8 cellular contexts compared by ENCODE assay signal in genomic region chr5:88269222-88269771, GRCh38. TPM values are rescaled to one million over a fixed set of nuclear protein-coding genes. Genes with fewer than 3 reads are reported as not detected.
DNase-seq lines count a peak whose midpoint lies in the region; ATAC-seq, FAIRE-seq and TF ChIP-seq lines count a peak whose summit lies in the region.

No MANE protein-coding gene starts in this region.

- POLR2A ChIA-PET in BJ (lab: Charles Lee): no interaction called here
- POLR2A ChIA-PET in PC-3 (lab: Charles Lee; ENCODE audit: unreplicated experiment): no interaction called here

- no peaks in the 10 kb centered on the region for H3K9me2 ChIP-seq in PC-3 (replicated peaks; ENCODE audit: low read length)

- no peak for TF ChIP-seq POLR2A in body of pancreas (IDR thresholded peaks at IDR 0.05)

- H3K9me3 ChIP-seq in PC-3 (ENCODE audit: low read length): no peaks in the 10 kb centered on the region
- H3K9me3 ChIP-seq in body of pancreas: no peaks in the 10 kb centered on the region
- H3K9me3 ChIP-seq in kidney (ENCODE audit: control insufficient read depth in 1 of 2, low read length in 2 of 2): no peaks in the 10 kb centered on the region

- CTCF ChIA-PET in BJ (lab: Yijun Ruan, JAX): interaction anchor here (0.7 kb wide), 1 partner anchor 19 kb away, joined by 3 read pairs; no protein-coding TSS in a partner anchor
- CTCF ChIA-PET in PC-3 (lab: Charles Lee): no interaction called here

- intact Hi-C loops in PC-3 (cut with micrococcal nuclease) (loop anchor here (2.0 to 10.0 kb wide), 4 partner anchors 338 to 484 kb away; no protein-coding TSS in a partner anchor), body of pancreas (cut with DNase I) (no loop called here), kidney (cut with DNase I) (no loop called here)

- H3K79me2 ChIP-seq in PC-3 (ENCODE audit: low read length): peaks cover 78% of the 10 kb centered on the region

- peak overlapping the region; percentile 86 for H3K4me2 ChIP-seq in PC-3 (ENCODE audit: low read length)

- H3K4me1 ChIP-seq in PC-3 (ENCODE audit: insufficient read depth, low read length): peaks cover 33% of the 10 kb centered on the region
- H3K4me1 ChIP-seq in body of pancreas: peaks cover 33% of the 10 kb centered on the region
- H3K4me1 ChIP-seq in kidney (ENCODE audit: control insufficient read depth in 1 of 2, insufficient read depth in 1 of 2, low read depth in 1 of 2, low read length in 2 of 2): peaks cover 12 to 15% of the 10 kb centered on the region in 2 donors

- peak overlapping the region; percentile 94 for H2AFZ ChIP-seq in PC-3 (ENCODE audit: low read length)

- DNase-seq in BJ (ENCODE audit: low read depth): no peak
- peak; percentile 25 for DNase-seq in PC-3
- peak; percentile 14 to 32 (median 17) for DNase-seq in body of pancreas
- no peak for DNase-seq in kidney
- DNase-seq in stimulated activated CD8-positive, alpha-beta memory T cell treated with anti-CD3 and anti-CD28 coated beads, Interleukin-4, amount 100 ng/mL, for 48 hours: peak; percentile 39

- peak overlapping the region; percentile 92 for H3K9ac ChIP-seq in PC-3 (ENCODE audit: low read length)
- peak overlapping the region; percentile 84 to 92 for H3K9ac ChIP-seq in kidney (ENCODE audit: low read length in 2 of 2)

- ATAC-seq in GM18519 (IDR thresholded peaks at IDR 0.05; ENCODE audit: low FRiP score, unreplicated experiment): peak; percentile 18
- peak; percentile 12 for ATAC-seq in HG03045 (IDR thresholded peaks at IDR 0.05; ENCODE audit: unreplicated experiment)
- peak; percentile 41 for ATAC-seq in PC-3
- ATAC-seq in body of pancreas: peak; percentile 36
- no peak for ATAC-seq in GM19324 (IDR thresholded peaks at IDR 0.05; ENCODE audit: low FRiP score, unreplicated experiment)

- H3K4me3 ChIP-seq in BJ (ENCODE audit: low read depth, low read length) (peak overlapping the region; percentile 87), PC-3 (ENCODE audit: low read length) (peak overlapping the region; percentile 96), body of pancreas (peak overlapping the region; percentile 71 to 88), kidney (ENCODE audit: low read length in 2 of 2) (peak overlapping the region; percentile 92 to 99)

- WGBS in body of pancreas, 2 donors: 4 to 5% methylated on average over 16 of the region's 16 CpGs

- BruUV-seq in PC-3 (replicated peaks; lab: Mats Ljungman, UMichigan): TSS peak; percentile 50

- 0 out of 2 replicates have a peak, but pooled peaks cover 3% of the 10 kb centered on the region for H4K20me1 ChIP-seq in PC-3 (ENCODE audit: low read length)

- no peak for FAIRE-seq in kidney (lab: Jason Lieb, UNC)

- no peaks in the 10 kb centered on the region for H3K36me3 ChIP-seq in BJ (ENCODE audit: control insufficient read depth, insufficient read depth, low read length)
- peaks cover 22% of the 10 kb centered on the region for H3K36me3 ChIP-seq in PC-3 (ENCODE audit: low read depth, low read length)
- no peaks in the 10 kb centered on the region for H3K36me3 ChIP-seq in body of pancreas (replicated peaks in 1 of 2; ENCODE audit: insufficient read depth in 1 of 2, low read depth in 2 of 2)
- no peaks in the 10 kb centered on the region for H3K36me3 ChIP-seq in kidney (ENCODE audit: control insufficient read depth in 1 of 2, insufficient read depth in 2 of 2, low read length in 2 of 2)

- no peak for TF ChIP-seq CTCF in BJ (IDR thresholded peaks at IDR 0.05; ENCODE audit: insufficient read depth, low read depth, low read length)
- TF ChIP-seq CTCF in PC-3 (conservative IDR thresholded peaks at IDR 0.05; ENCODE audit: low read depth, low read length): no peak
- no peak for TF ChIP-seq CTCF in body of pancreas (IDR thresholded peaks at IDR 0.05)
- no peak for TF ChIP-seq CTCF in kidney (IDR thresholded peaks at IDR 0.05; ENCODE audit: borderline replicate concordance, extremely low read depth, insufficient read depth)

- no peaks in the 10 kb centered on the region for H3F3A ChIP-seq in PC-3 (ENCODE audit: low read length, unreplicated experiment)

- H3K27me3 ChIP-seq in BJ (ENCODE audit: control insufficient read depth, insufficient read depth, low read length) (no peaks in the 10 kb centered on the region), PC-3 (ENCODE audit: low read length) (no peaks in the 10 kb centered on the region), body of pancreas (no peaks in the 10 kb centered on the region)

- H3K27ac ChIP-seq in PC-3 (ENCODE audit: low read length): peak overlapping the region; percentile 27; the same call in 1 of the 2 replicates
- peak overlapping the region; percentile 67 to 80 (median 78) for H3K27ac ChIP-seq in body of pancreas
- H3K27ac ChIP-seq in kidney (ENCODE audit: low read depth in 2 of 2, low read length in 2 of 2): peak overlapping the region; percentile 63 to 74

RNA-seq across cellular contexts. Expression of gene TMEM161B, which starts 0.7 kb away (rescaled TPM):
- polyA plus RNA-seq in BJ (2011; rRNA removed) (6.6 and 10.2 TPM in 2 replicates), kidney (ENCODE audit: insufficient read depth, low read depth, low replicate concordance) (8.9 TPM)
- 8.6 and 14.6 TPM in 2 replicates for polyA minus RNA-seq in BJ (2011; rRNA and poly(A)+ RNA removed)
- total RNA-seq in PC-3 (2014; rRNA removed) (11.5 and 12.2 TPM in 2 replicates), body of pancreas (10 to 100 TPM in 1 of 2 donors, 1 to 10 TPM in 1; 6.9 to 12.2 TPM), kidney (21.1 TPM)

Comparison
In these comparisons a context has a peak if more than half of its experiments do, and no peak if none do; other contexts are left out.
1. DNase-seq: peak in PC-3 (single experiment), body of pancreas (4 of 4) and stimulated activated CD8-positive, alpha-beta memory T cell treated with anti-CD3 and anti-CD28 coated beads, Interleukin-4, amount 100 ng/mL, for 48 hours (single experiment); none in BJ (single experiment) and kidney (single experiment).
2. H3K27ac ChIP-seq: peak in every context shown above with its lines; median percentile 78 in body of pancreas; 68 in kidney; 27 in PC-3.
3. Peak in every context shown above with its lines, with median percentiles within 50 percentile points of each other: H3K4me3 ChIP-seq.